9 cellular contexts compared by ENCODE assay signal in the genomic region with DNA sequence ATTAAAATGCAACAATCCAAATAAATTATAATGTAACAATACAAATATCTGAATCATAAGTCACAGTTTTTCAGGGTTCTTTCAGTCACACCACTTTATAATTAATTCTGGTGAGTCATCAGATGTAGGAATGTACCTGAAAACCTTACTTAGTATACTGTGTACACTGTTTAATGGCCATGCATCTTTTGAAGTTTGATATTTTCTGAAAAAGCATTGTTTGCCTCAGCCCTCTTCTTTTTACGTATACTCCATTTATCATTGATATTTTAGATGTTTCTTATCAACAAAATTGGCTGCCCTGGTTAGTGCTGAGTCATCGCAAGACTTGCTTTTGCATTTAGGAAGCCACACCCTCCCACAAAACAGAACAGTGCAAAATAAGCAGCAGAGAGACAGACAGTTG.
DNase-seq lines count a peak whose midpoint lies in the region; ATAC-seq, FAIRE-seq and TF ChIP-seq lines count a peak whose summit lies in the region.
"Had no signal": no experiment of that assay in that cellular context is flagged by ENCODE, and none has a peak within 500 bp of the region (broad histone marks: within the 10 kb centered on the region; RNA-seq: fewer than 3 reads in every experiment).

No MANE protein-coding gene starts in this region.

- no peak for TF ChIP-seq RAD21 in H1 (IDR thresholded peaks at IDR 0.05 in 1 of 2, conservative IDR thresholded peaks at IDR 0.05 in 1 of 2; ENCODE audit: low read depth in 2 of 2, low read length in 2 of 2)

- no peaks in the 10 kb centered on the region for H3K79me2 ChIP-seq in H1 (ENCODE audit: control insufficient read depth in 1 of 2, insufficient read depth in 2 of 2, low read length in 2 of 2)

- H3K36me3 ChIP-seq in H1 (ENCODE audit: control insufficient read depth in 2 of 4, insufficient read depth in 4 of 4, low read length in 3 of 4) (no peaks in the 10 kb centered on the region), ovary (no peaks in the 10 kb centered on the region)

- H3K18ac ChIP-seq in H1 (ENCODE audit: extremely low read depth, low read length), result no peak overlapping the region

- H3K14ac ChIP-seq in H1 (ENCODE audit: insufficient read length), result no peak overlapping the region

- H3K56ac ChIP-seq in H1 (replicated peaks; ENCODE audit: insufficient read length, low read depth, low read length), result no peak overlapping the region

- CTCF ChIA-PET in H1 (lab: Charles Lee; ENCODE audit: partially characterized antibody), result no interaction called here
- CTCF ChIA-PET in WTC11 (lab: Charles Lee), result no interaction called here

- H3K36me3 Mint-ChIP-seq in WTC11, result no peaks in the 10 kb centered on the region

- H3K4me1 ChIP-seq in H1 (replicated peaks in 1 of 4; ENCODE audit: control insufficient read depth in 3 of 4, insufficient read depth in 4 of 4, low read length in 3 of 4) (peaks cover 1 to 27% (median 16%) of the 10 kb centered on the region in 4 experiments; a peak in 5 of 7 replicates), ovary (ENCODE audit: insufficient read depth) (no peaks in the 10 kb centered on the region)

- no peak overlapping the region for H3K4me3 Mint-ChIP-seq in WTC11
- H3K4me3 Mint-ChIP-seq: stimulated activated naive B cell treated with anti-CD40 and anti-IgM and Interleukin-4, amounts not matched to agents 10 μg/mL and 1 μg/mL and 100 μg/mL, for 72 hours had no signal

- ATAC-seq in GM19328 (IDR thresholded peaks at IDR 0.05; ENCODE audit: unreplicated experiment) (peak; percentile 64), WTC11 (no peak)

- H4K91ac ChIP-seq in H1 (replicated peaks; ENCODE audit: insufficient read length, low read length), result no peak overlapping the region

- TF ChIP-seq CTCF in AG09319 (IDR thresholded peaks at IDR 0.05; ENCODE audit: low read depth, low read length) (no peak), H1 (IDR thresholded peaks at IDR 0.05; ENCODE audit: control extremely low read depth in 1 of 3, insufficient read depth in 1 of 3, low read depth in 1 of 3, low read length in 3 of 3) (no peak), ovary (IDR thresholded peaks at IDR 0.05) (no peak), WTC11 (IDR thresholded peaks at IDR 0.05) (no peak)

- H3K4me2 ChIP-seq in H1 (ENCODE audit: insufficient read depth in 1 of 2, low read depth in 2 of 2, low read length in 2 of 2), result no peak overlapping the region

- H3K27ac ChIP-seq in H1 (ENCODE audit: low read depth, low read length) (no peak overlapping the region), ovary (no peak overlapping the region)

- no peak overlapping the region for H2AK5ac ChIP-seq in H1 (ENCODE audit: low read depth, low read length)

- H2BK120ac ChIP-seq in H1 (replicated peaks; ENCODE audit: low read depth, low read length), result no peak overlapping the region

- H2BK12ac ChIP-seq in H1 (ENCODE audit: low read depth, low read length), result no peak overlapping the region

- no peaks in the 10 kb centered on the region for H4K20me1 ChIP-seq in H1 (replicated peaks in 1 of 2; ENCODE audit: control insufficient read depth in 1 of 2, insufficient read depth in 2 of 2, low read length in 2 of 2)

- no peak for TF ChIP-seq POLR2A in H1 (IDR thresholded peaks at IDR 0.05; ENCODE audit: control extremely low read depth in 1 of 2, low read depth in 2 of 2, low read length in 2 of 2)
- TF ChIP-seq POLR2A in ovary (IDR thresholded peaks at IDR 0.05), result no peak

- H3K9me3 ChIP-seq in H1 (ENCODE audit: insufficient read depth in 2 of 2, low read depth in 1 of 2, low read length in 1 of 2) (no peaks in the 10 kb centered on the region), ovary (no peaks in the 10 kb centered on the region)

- DNase-seq in AG09319 (ENCODE audit: extremely low read depth, low read depth) (peak; percentile 31), HT1080 (ENCODE audit: low read depth) (peak; percentile 47), H1 (ENCODE audit: low read depth in 1 of 2, low spot score in 2 of 2) (no peak), ovary (no peak), WTC11 (ENCODE audit: low spot score) (no peak), hippocampal formation (lab: John Stamatoyannopoulos, UW) (no peak)
- DNase-seq in stimulated activated CD4-positive, alpha-beta T cell treated with anti-CD3 and anti-CD28 coated beads, Interleukin-4, amount 100 ng/mL, for 4 hours, result no peak
- DNase-seq: stimulated activated naive B cell treated with anti-CD40 and anti-IgM and Interleukin-4, amounts not matched to agents 10 μg/mL and 1 μg/mL and 100 μg/mL, for 72 hours had no signal

- H3K4me3 ChIP-seq in H1 (ENCODE audit: extremely low read depth in 1 of 4, insufficient read depth in 2 of 4, low read depth in 3 of 4, low read length in 4 of 4), result no peak overlapping the region
- no peak overlapping the region for H3K4me3 ChIP-seq in ovary

- H2BK15ac ChIP-seq in H1 (ENCODE audit: low read length), result no peak overlapping the region

- H3K27ac Mint-ChIP-seq in WTC11, result no peak overlapping the region
- H3K27ac Mint-ChIP-seq: stimulated activated naive B cell treated with anti-CD40 and anti-IgM and Interleukin-4, amounts not matched to agents 10 μg/mL and 1 μg/mL and 100 μg/mL, for 72 hours had no signal

- no peaks in the 10 kb centered on the region for H3K79me1 ChIP-seq in H1 (ENCODE audit: low read depth, low read length)

- H2AFZ ChIP-seq in H1 (ENCODE audit: low read length), result no peak overlapping the region

- H3K9ac ChIP-seq in H1 (replicated peaks in 1 of 4; ENCODE audit: extremely low read depth in 1 of 4, low read depth in 3 of 4, low read length in 3 of 4), result no peak overlapping the region

- no peaks in the 10 kb centered on the region for H3K9me3 Mint-ChIP-seq in WTC11
- H3K9me3 Mint-ChIP-seq: stimulated activated naive B cell treated with anti-CD40 and anti-IgM and Interleukin-4, amounts not matched to agents 10 μg/mL and 1 μg/mL and 100 μg/mL, for 72 hours had no signal

- POLR2A ChIA-PET in H1 (lab: Charles Lee; ENCODE audit: partially characterized antibody), result no interaction called here
- POLR2A ChIA-PET in WTC11 (lab: Charles Lee), result no interaction called here

- WGBS in H1 (ENCODE audit: extremely low coverage in 1 of 2, insufficient coverage in 1 of 2, insufficient read length in 1 of 2, insufficient replicate concordance in 2 of 2, low coverage in 1 of 2, low lambda C conversion rate in 2 of 2, missing lambda C conversion rate in 1 of 2), 2 experiments, result 78% methylated on average over 2 of the region's 2 CpGs; no CpG with 5 or more reads in 1 of the 2 experiments
- 31 to 53% (median 42%) methylated on average over 2 of the region's 2 CpGs for WGBS in ovary, 3 donors

- no peaks in the 10 kb centered on the region for H3K27me3 ChIP-seq in H1 (replicated peaks in 1 of 4; ENCODE audit: control insufficient read depth in 3 of 4, extremely low read depth in 1 of 4, insufficient read depth in 3 of 4, low read length in 3 of 4)
- H3K27me3 ChIP-seq in ovary, result no peaks in the 10 kb centered on the region

- no peak overlapping the region for H4K8ac ChIP-seq in H1 (ENCODE audit: extremely low read depth, insufficient read depth, low read length)

- FAIRE-seq in H1 (lab: Jason Lieb, UNC), result no peak

- no peak overlapping the region for H2BK20ac ChIP-seq in H1 (ENCODE audit: low read length)

- no peak overlapping the region for H3K4ac ChIP-seq in H1 (replicated peaks; ENCODE audit: insufficient read length, low read depth, low read length)

- H3K23ac ChIP-seq in H1 (ENCODE audit: insufficient read length), result no peak overlapping the region

- H4K5ac ChIP-seq in H1 (ENCODE audit: insufficient read length, low read depth, low read length), result peak overlapping the region; percentile 88

- no peak overlapping the region for H2BK5ac ChIP-seq in H1 (ENCODE audit: low read depth, low read length)

- no peak for TF ChIP-seq EP300 in H1 (IDR thresholded peaks at IDR 0.05; ENCODE audit: borderline replicate concordance in 1 of 2, low read depth in 2 of 2, low read length in 2 of 2)
- no peak for TF ChIP-seq EP300 in ovary (IDR thresholded peaks at IDR 0.05)

- H3K23me2 ChIP-seq in H1 (ENCODE audit: low read depth, low read length), result no peaks in the 10 kb centered on the region

- H3K4me1 Mint-ChIP-seq in WTC11, result peaks cover 51% of the 10 kb centered on the region
- H3K4me1 Mint-ChIP-seq: stimulated activated naive B cell treated with anti-CD40 and anti-IgM and Interleukin-4, amounts not matched to agents 10 μg/mL and 1 μg/mL and 100 μg/mL, for 72 hours had no signal

- H3K27me3 Mint-ChIP-seq in WTC11 (ENCODE audit: low read depth), result no peaks in the 10 kb centered on the region
- H3K27me3 Mint-ChIP-seq: stimulated activated naive B cell treated with anti-CD40 and anti-IgM and Interleukin-4, amounts not matched to agents 10 μg/mL and 1 μg/mL and 100 μg/mL, for 72 hours had no signal

- intact Hi-C loops in ovary (cut with DNase I), result no loop called here

TF ChIP-seq in WTC11, 78 proteins besides CTCF, POLR2A, EP300 and RAD21:
- TF ChIP-seq ZNF671 (CRISPR knock-in tag; IDR thresholded peaks at IDR 0.05) (no peak), ZNF423 (CRISPR knock-in tag; IDR thresholded peaks at IDR 0.05) (no peak), MXD4 (CRISPR knock-in tag; IDR thresholded peaks at IDR 0.05; ENCODE audit: borderline replicate concordance) (no peak), GTF2I (CRISPR knock-in tag; conservative IDR thresholded peaks at IDR 0.05) (no peak)
- TF ChIP-seq, protein P1, sequence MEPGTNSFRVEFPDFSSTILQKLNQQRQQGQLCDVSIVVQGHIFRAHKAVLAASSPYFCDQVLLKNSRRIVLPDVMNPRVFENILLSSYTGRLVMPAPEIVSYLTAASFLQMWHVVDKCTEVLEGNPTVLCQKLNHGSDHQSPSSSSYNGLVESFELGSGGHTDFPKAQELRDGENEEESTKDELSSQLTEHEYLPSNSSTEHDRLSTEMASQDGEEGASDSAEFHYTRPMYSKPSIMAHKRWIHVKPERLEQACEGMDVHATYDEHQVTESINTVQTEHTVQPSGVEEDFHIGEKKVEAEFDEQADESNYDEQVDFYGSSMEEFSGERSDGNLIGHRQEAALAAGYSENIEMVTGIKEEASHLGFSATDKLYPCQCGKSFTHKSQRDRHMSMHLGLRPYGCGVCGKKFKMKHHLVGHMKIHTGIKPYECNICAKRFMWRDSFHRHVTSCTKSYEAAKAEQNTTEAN (CRISPR knock-in tag; IDR thresholded peaks at IDR 0.05), result no peak

Comparison
In these comparisons a context has a peak if more than half of its experiments do, and no peak if none do; other contexts are left out.
1. DNase-seq: peak in AG09319 (single experiment) and HT1080 (single experiment); none in H1 (0 of 2), stimulated activated CD4-positive, alpha-beta T cell treated with anti-CD3 and anti-CD28 coated beads, Interleukin-4, amount 100 ng/mL, for 4 hours (0 of 2), ovary (0 of 5), WTC11 (single experiment) and hippocampal formation (0 of 2).